In genomic region chr1:166978795-166979194, GRCh38 we compare ENCODE assay signal across 18 cellular contexts. TPM values are rescaled to one million over a fixed set of nuclear protein-coding genes. Genes with fewer than 3 reads are reported as not detected.
A peak's percentile ranks its signal among the peaks of the same experiment; 100 is the strongest.
DNase-seq lines count a peak whose midpoint lies in the region; ATAC-seq and TF ChIP-seq lines count a peak whose summit lies in the region.
"Had no signal": no experiment of that assay in that cellular context is flagged by ENCODE, and none has a peak within 500 bp of the region (broad histone marks: within the 10 kb centered on the region; RNA-seq: fewer than 3 reads in every experiment).

No MANE protein-coding gene starts in this region.

- peaks cover 48% of the 10 kb centered on the region for H3K27me3 Mint-ChIP-seq in Calu3 (ENCODE audit: unreplicated experiment)

- peaks cover 0 to 8% of the 10 kb centered on the region in 2 donors for H3K4me1 ChIP-seq in left lung
- H3K4me1 ChIP-seq: prostate gland had no signal

- H3K36me3 Mint-ChIP-seq in Calu3 (ENCODE audit: insufficient read depth, unreplicated experiment) = no peaks in the 10 kb centered on the region
- H3K36me3 Mint-ChIP-seq: activated naive CD8-positive, alpha-beta T cell; naive B cell had no signal

- H3K27me3 ChIP-seq in left lung = peaks cover 10 to 38% of the 10 kb centered on the region in 2 donors

- no TSS peak for BruUV-seq in Calu3 (replicated peaks; lab: Mats Ljungman, UMichigan)

- no peak overlapping the region for H3K4me3 ChIP-seq in left lung
- H3K4me3 ChIP-seq: cardiac muscle cell, prostate gland had no signal

- H3K9me3 ChIP-seq in left lung = no peaks in the 10 kb centered on the region
- H3K9me3 ChIP-seq: prostate gland had no signal

- CTCF ChIA-PET in Calu3 (lab: Charles Lee) = interaction anchor here (1.2 kb wide), 1 partner anchor 68 kb away, joined by 3 read pairs; no protein-coding TSS in a partner anchor

- no peaks in the 10 kb centered on the region for H3K9me3 Mint-ChIP-seq in Calu3 (ENCODE audit: low read depth, unreplicated experiment)
- H3K9me3 Mint-ChIP-seq: naive B cell had no signal

- H3K27ac Mint-ChIP-seq in Calu3 (ENCODE audit: unreplicated experiment) = no peak overlapping the region
- H3K27ac Mint-ChIP-seq: activated naive CD8-positive, alpha-beta T cell; naive B cell had no signal

- in situ Hi-C loops in GM13977 (cut with MboI; ENCODE audit: low pct_unique_long_range_greater_than_20kb, low sequenced_read_pairs, unreplicated experiment) = no loop called here

- H3K36me3 ChIP-seq in left lung = no peaks in the 10 kb centered on the region
- H3K36me3 ChIP-seq: cardiac muscle cell, prostate gland had no signal

- H3K4me3 Mint-ChIP-seq in Calu3 (ENCODE audit: low read depth, unreplicated experiment) = no peak overlapping the region
- H3K4me3 Mint-ChIP-seq: activated naive CD8-positive, alpha-beta T cell; naive B cell had no signal

- intact Hi-C loops in left lung (cut with DNase I) (no loop called here), Calu3 (cut with micrococcal nuclease; ENCODE audit: unreplicated experiment) (no loop called here), posterior cingulate gyrus (cut with DNase I) (loop anchor here (5.0 to 10.0 kb wide), 2 partner anchors 79 to 134 kb away; no protein-coding TSS in a partner anchor)

- ATAC-seq in GM19395 (IDR thresholded peaks at IDR 0.05; ENCODE audit: unreplicated experiment) (peak; percentile 43), HG02884 (IDR thresholded peaks at IDR 0.05; ENCODE audit: unreplicated experiment) (peak; percentile 38), left lung (no peak)

- TF ChIP-seq CTCF in GM13977 (IDR thresholded peaks at IDR 0.05; ENCODE audit: extremely low read depth, insufficient read depth, missing control alignments) (no peak), left lung (IDR thresholded peaks at IDR 0.05) (no peak), Calu3 (IDR thresholded peaks at IDR 0.05; ENCODE audit: unreplicated experiment) (no peak)

- no peak overlapping the region for H3K27ac ChIP-seq in left lung
- H3K27ac ChIP-seq: cardiac muscle cell, prostate gland, RWPE1 had no signal

- DNase-seq in GM13977 (ENCODE audit: low spot score) (peak; percentile 45), Kasumi-1 (lab: John Stamatoyannopoulos, UW) (peak; percentile 37 to 38), left lung (no peak), Calu3 (no peak), NCI-H748 (lab: John Stamatoyannopoulos, UW; ENCODE audit: unreplicated experiment) (no peak), posterior cingulate gyrus (no peak)
- DNase-seq: activated CD4-positive, CD25-positive, alpha-beta regulatory T cell treated with anti-CD3 and anti-CD28 coated beads, Interleukin-2, amount 50 U/mL, for 72 hours; naive B cell; stimulated activated CD4-positive, alpha-beta T cell treated with anti-CD3 and anti-CD28 coated beads, Interleukin-15, amount 100 ng/mL, for 24 hours; substantia nigra; T-helper 2 cell had no signal

- H3K4me1 Mint-ChIP-seq in Calu3 (ENCODE audit: low read depth, unreplicated experiment) = peaks cover 8% of the 10 kb centered on the region

RNA-seq across cellular contexts. Expression of gene ILDR2, which starts 3.5 kb away (rescaled TPM):
- total RNA-seq in left lung (1 to 10 TPM in 1 of 2 donors, under 1 TPM in 1; 0.60 to 2.1 TPM), Calu3 (2022) (0.91 and 1.9 TPM in 2 replicates)

RNA-seq across cellular contexts. Expression of gene MAEL, which starts 10.3 kb away (rescaled TPM):
- not detected for total RNA-seq in left lung
- total RNA-seq in Calu3 (2022) = 0.34 TPM in 1 of 2 replicates, not detected in the other
- total RNA-seq: H4 had no signal

Comparison
In these comparisons a context has a peak if more than half of its experiments do, and no peak if none do; other contexts are left out.
1. DNase-seq: peak in GM13977 (single experiment) and Kasumi-1 (2 of 2); none in left lung (0 of 2), Calu3 (single experiment), NCI-H748 (single experiment) and posterior cingulate gyrus (0 of 10).